ENCODE assay signal across 25 cellular contexts in genomic region chr2:169091256-169091655, GRCh38. TPM values are rescaled to one million over a fixed set of nuclear protein-coding genes. Genes with fewer than 3 reads are reported as not detected.
DNase-seq lines count a peak whose midpoint lies in the region; ATAC-seq, FAIRE-seq and TF ChIP-seq lines count a peak whose summit lies in the region.
"Had no signal": no experiment of that assay in that cellular context is flagged by ENCODE, and none has a peak within 500 bp of the region (broad histone marks: within the 10 kb centered on the region; RNA-seq: fewer than 3 reads in every experiment).

No MANE protein-coding gene starts in this region.

- TF ChIP-seq EP300 in esophagus muscularis mucosa (IDR thresholded peaks at IDR 0.05) (no peak), transverse colon (IDR thresholded peaks at IDR 0.05; ENCODE audit: low read depth) (no peak)

- H3K9me3 ChIP-seq in PC-9 (ENCODE audit: insufficient read depth, low read depth) (no peaks in the 10 kb centered on the region; the same call in 1 of the 2 replicates), esophagus muscularis mucosa (no peaks in the 10 kb centered on the region), transverse colon (no peaks in the 10 kb centered on the region)
- H3K9me3 ChIP-seq: Caco-2 had no signal

- peak overlapping the region; percentile 75 for H3K4me2 ChIP-seq in PC-9
- H3K4me2 ChIP-seq: BLaER1 had no signal

- no TSS peak for BruUV-seq in PC-9 (replicated peaks; lab: Mats Ljungman, UMichigan)

- H3K4me1 ChIP-seq in PC-9 (replicated peaks; ENCODE audit: insufficient read depth) (peaks cover 83% of the 10 kb centered on the region), esophagus muscularis mucosa (peaks cover 0 to 19% (median 10%) of the 10 kb centered on the region in 4 donors), transverse colon (peaks cover 13 to 38% (median 26%) of the 10 kb centered on the region in 4 donors)
- H3K4me1 ChIP-seq: BLaER1, Caco-2 had no signal

- intact Hi-C loops in PC-9 (cut with micrococcal nuclease; ENCODE audit: unreplicated experiment) = loop anchor here (1.0 to 5.0 kb wide), 2 partner anchors 54 to 127 kb away; no protein-coding TSS in a partner anchor
- intact Hi-C loops in esophagus muscularis mucosa (cut with DNase I) = no loop called here
- intact Hi-C loops in transverse colon (cut with DNase I; ENCODE audit: low total_unique reads) = no loop called here

- H3F3A ChIP-seq in PC-9 (ENCODE audit: insufficient read depth, low read depth) = peaks cover 46% of the 10 kb centered on the region

- FAIRE-seq in GM12892 (lab: Jason Lieb, UNC) = peak; percentile 67
- FAIRE-seq: GM12878 had no signal

- no peaks in the 10 kb centered on the region for H4K20me1 ChIP-seq in PC-9 (ENCODE audit: insufficient read depth)
- H4K20me1 ChIP-seq: BLaER1 had no signal

- no peak for ATAC-seq in HG03521 (IDR thresholded peaks at IDR 0.05; ENCODE audit: unreplicated experiment)
- no peak for ATAC-seq in GM21360 (IDR thresholded peaks at IDR 0.05; ENCODE audit: unreplicated experiment)
- ATAC-seq: GM12878 had no signal

- H3K27me3 ChIP-seq in PC-9 (ENCODE audit: insufficient read depth, low read depth) = no peaks in the 10 kb centered on the region
- H3K27me3 ChIP-seq in esophagus muscularis mucosa = no peaks in the 10 kb centered on the region
- no peaks in the 10 kb centered on the region for H3K27me3 ChIP-seq in transverse colon
- H3K27me3 ChIP-seq: BLaER1 had no signal

- WGBS in esophagus muscularis mucosa = 89% methylated on average over 3 of the region's 3 CpGs
- 86 to 87% methylated on average over 3 of the region's 3 CpGs for WGBS in transverse colon (ENCODE audit: low coverage in 1 of 2), 2 donors

- no peaks in the 10 kb centered on the region for H3K79me2 ChIP-seq in PC-9 (ENCODE audit: low read depth)

- TF ChIP-seq POLR2A in GM12892 (IDR thresholded peaks at IDR 0.05; ENCODE audit: low read depth, low read length) (no peak), esophagus muscularis mucosa (IDR thresholded peaks at IDR 0.05; ENCODE audit: low read depth) (no peak), transverse colon (IDR thresholded peaks at IDR 0.05) (no peak)

- POLR2A ChIA-PET in PC-9 (lab: Charles Lee; ENCODE audit: unreplicated experiment) = no interaction called here

- H3K4me3 ChIP-seq in PC-9 (peak overlapping the region; percentile 27; the same call in 1 of the 2 replicates), esophagus muscularis mucosa (no peak overlapping the region), transverse colon (no peak overlapping the region)
- H3K4me3 ChIP-seq: BLaER1, GM12878 had no signal

- in situ Hi-C loops in transverse colon (cut with MboI; ENCODE audit: low pct_ligation_motif_present in 1 of 4, low pct_unique_long_range_greater_than_20kb in 1 of 4, low sequenced_read_pairs in 3 of 4) = no loop called here

- peak overlapping the region; percentile 91 for H3K27ac ChIP-seq in PC-9
- no peak overlapping the region for H3K27ac ChIP-seq in esophagus muscularis mucosa (replicated peaks in 1 of 4)
- peak overlapping the region; percentile 74 to 79 (median 76) for H3K27ac ChIP-seq in transverse colon
- H3K27ac ChIP-seq: BLaER1 had no signal

- DNase-seq in GM12892 (ENCODE audit: insufficient read length) (no peak), PC-9 (peak in 1 of 2 experiments; percentile 92), esophagus muscularis mucosa (ENCODE audit: extremely low spot score) (peak; percentile 19), transverse colon (no peak)
- DNase-seq in activated CD4-positive, alpha-beta T cell treated with anti-CD3 and anti-CD28 coated beads, Interleukin-2, amount 50 U/mL, for 48 hours = no peak
- DNase-seq: ACHN; Caco-2; CD4-positive, alpha-beta memory T cell; DMS 273 treated with DMSO at 0.1 percent for 48 hours; DND-41; GOT3; HCEC 1CT; Kasumi-1; NCI-H1092; NCI-H1436 treated with DMSO at 0.1 percent for 48 hours; NCI-H1930; NCI-H345; NCI-H524 treated with DMSO at 0.1 percent for 48 hours; NCI-H82; Right ventricle myocardium superior had no signal

- no peaks in the 10 kb centered on the region for H3K9me2 ChIP-seq in PC-9 (ENCODE audit: insufficient read depth)

- peak overlapping the region; percentile 54; the same call in 1 of the 2 replicates for H2AFZ ChIP-seq in PC-9

- CTCF ChIA-PET in PC-9 (lab: Charles Lee) = no interaction called here

- TF ChIP-seq CTCF in PC-9 (conservative IDR thresholded peaks at IDR 0.05) (no peak), esophagus muscularis mucosa (IDR thresholded peaks at IDR 0.05) (no peak), transverse colon (IDR thresholded peaks at IDR 0.05) (no peak)

- no peaks in the 10 kb centered on the region for H3K36me3 ChIP-seq in PC-9 (ENCODE audit: low read depth)
- no peaks in the 10 kb centered on the region for H3K36me3 ChIP-seq in esophagus muscularis mucosa
- no peaks in the 10 kb centered on the region for H3K36me3 ChIP-seq in transverse colon
- H3K36me3 ChIP-seq: BLaER1 had no signal

RNA-seq across cellular contexts. Expression of gene DHRS9, which starts 21.9 kb away (rescaled TPM):
- not detected for polyA plus RNA-seq in GM12892 (2012; ENCODE audit: missing spikeins)
- not detected in 2 replicates for total RNA-seq in PC-9 (2021)
- under 1 TPM in 3 of 4 donors, not detected in 1; 0.75 to 0.99 (median 0.83) TPM for total RNA-seq in esophagus muscularis mucosa
- 100 to 1,000 TPM in 3 of 4 donors, 10 to 100 TPM in 1; 20.9 to 257 (median 153) TPM for total RNA-seq in transverse colon
- total RNA-seq: Caco-2, SK-MEL-5 had no signal
- polyA plus RNA-seq: CD4-positive, alpha-beta memory T cell had no signal

Comparison
In these comparisons a context has a peak if more than half of its experiments do, and no peak if none do; other contexts are left out.
1. H3K27ac ChIP-seq: peak in PC-9 (single experiment) and transverse colon (4 of 4); none in esophagus muscularis mucosa (0 of 4).
2. RNA of gene DHRS9, which starts 21.9 kb away (total RNA-seq): 20.9 to 257 TPM in transverse colon; 0.75 to 0.99 TPM in esophagus muscularis mucosa and not detected in PC-9; every median in the first group is over 10 times any median in the second.